In the genomic region with DNA sequence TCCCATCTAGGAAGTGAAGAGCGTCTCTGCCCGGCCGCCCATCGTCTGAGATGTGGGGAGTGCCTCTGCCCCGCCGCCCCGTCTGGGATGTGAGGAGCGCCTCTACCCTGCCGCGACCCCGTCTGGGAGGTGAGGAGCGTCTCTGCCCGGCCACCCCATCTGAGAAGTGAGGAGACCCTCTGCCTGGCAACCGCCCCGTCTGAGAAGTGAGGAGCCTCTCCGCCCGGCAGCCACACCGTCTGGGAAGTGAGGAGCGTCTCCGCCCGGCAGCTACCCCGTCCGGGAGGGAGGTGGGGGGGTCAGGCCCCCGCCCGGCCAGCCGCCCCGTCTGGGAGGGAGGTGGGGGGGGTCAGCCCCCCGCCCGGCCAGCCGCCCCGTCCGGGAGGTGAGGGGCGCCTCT, we compare ENCODE assay signal across 14 cellular contexts. TPM values are rescaled to one million over a fixed set of nuclear protein-coding genes. Genes with fewer than 3 reads are reported as not detected.
"Had no signal": no experiment of that assay in that cellular context is flagged by ENCODE, and none has a peak within 500 bp of the region (broad histone marks: within the 10 kb centered on the region; RNA-seq: fewer than 3 reads in every experiment).

No MANE protein-coding gene starts in this region.

RNA-seq across cellular contexts. Expression of a gene that starts 3.3 kb away (rescaled TPM):
- total RNA-seq: stomach, subcutaneous adipose tissue, suprapubic skin, temporal lobe, thoracic aorta, thyroid gland, tibial nerve, transverse colon, upper lobe of left lung, upper lobe of right lung, ureter, urinary bladder, uterus, vagina had no signal

RNA-seq across cellular contexts. Expression of a gene that starts 29.8 kb away (rescaled TPM):
- total RNA-seq: vagina had no signal
